In the genomic region with DNA sequence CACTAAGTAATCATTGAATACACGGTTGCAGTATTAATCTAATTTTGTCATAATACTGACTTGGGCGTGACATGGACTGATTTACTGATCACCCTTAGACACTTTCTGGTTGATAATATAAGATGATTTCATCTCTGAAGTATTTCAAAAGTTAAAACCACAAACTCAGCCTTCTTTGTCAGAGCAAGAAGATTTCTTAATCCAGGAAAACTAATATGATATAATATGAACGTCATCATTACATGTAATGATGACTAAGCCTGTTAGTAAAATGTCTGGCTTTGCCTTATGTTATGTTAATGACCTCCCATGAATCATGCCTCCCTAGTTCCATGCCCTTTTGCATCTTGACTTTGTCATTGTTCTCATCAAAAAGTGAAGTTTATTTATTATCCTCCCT, we compare ENCODE assay signal across 1 cellular context.
TF ChIP-seq lines count a peak whose summit lies in the region.

No MANE protein-coding gene starts in this region.

TF ChIP-seq in SK-N-SH, 30 proteins besides CTCF, POLR2A, EP300 and RAD21 (continued from another document):
- TF ChIP-seq, protein P1, sequence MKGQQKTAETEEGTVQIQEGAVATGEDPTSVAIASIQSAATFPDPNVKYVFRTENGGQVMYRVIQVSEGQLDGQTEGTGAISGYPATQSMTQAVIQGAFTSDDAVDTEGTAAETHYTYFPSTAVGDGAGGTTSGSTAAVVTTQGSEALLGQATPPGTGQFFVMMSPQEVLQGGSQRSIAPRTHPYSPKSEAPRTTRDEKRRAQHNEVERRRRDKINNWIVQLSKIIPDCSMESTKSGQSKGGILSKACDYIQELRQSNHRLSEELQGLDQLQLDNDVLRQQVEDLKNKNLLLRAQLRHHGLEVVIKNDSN (IDR thresholded peaks at IDR 0.05; ENCODE audit: borderline replicate concordance, low read depth), result no peak
- TF ChIP-seq TEAD4 (IDR thresholded peaks at IDR 0.05; ENCODE audit: borderline replicate concordance, insufficient read depth), result no peak
- TF ChIP-seq, protein P2, sequence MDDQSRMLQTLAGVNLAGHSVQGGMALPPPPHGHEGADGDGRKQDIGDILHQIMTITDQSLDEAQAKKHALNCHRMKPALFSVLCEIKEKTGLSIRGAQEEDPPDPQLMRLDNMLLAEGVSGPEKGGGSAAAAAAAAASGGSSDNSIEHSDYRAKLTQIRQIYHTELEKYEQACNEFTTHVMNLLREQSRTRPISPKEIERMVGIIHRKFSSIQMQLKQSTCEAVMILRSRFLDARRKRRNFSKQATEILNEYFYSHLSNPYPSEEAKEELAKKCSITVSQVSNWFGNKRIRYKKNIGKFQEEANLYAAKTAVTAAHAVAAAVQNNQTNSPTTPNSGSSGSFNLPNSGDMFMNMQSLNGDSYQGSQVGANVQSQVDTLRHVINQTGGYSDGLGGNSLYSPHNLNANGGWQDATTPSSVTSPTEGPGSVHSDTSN (IDR thresholded peaks at IDR 0.05), result no peak
- TF ChIP-seq, protein P3, sequence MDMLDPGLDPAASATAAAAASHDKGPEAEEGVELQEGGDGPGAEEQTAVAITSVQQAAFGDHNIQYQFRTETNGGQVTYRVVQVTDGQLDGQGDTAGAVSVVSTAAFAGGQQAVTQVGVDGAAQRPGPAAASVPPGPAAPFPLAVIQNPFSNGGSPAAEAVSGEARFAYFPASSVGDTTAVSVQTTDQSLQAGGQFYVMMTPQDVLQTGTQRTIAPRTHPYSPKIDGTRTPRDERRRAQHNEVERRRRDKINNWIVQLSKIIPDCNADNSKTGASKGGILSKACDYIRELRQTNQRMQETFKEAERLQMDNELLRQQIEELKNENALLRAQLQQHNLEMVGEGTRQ (IDR thresholded peaks at IDR 0.05; ENCODE audit: borderline replicate concordance, low read depth, low read length), result no peak
